Comparison of ENCODE assay signal across 9 cellular contexts in the genomic region with DNA sequence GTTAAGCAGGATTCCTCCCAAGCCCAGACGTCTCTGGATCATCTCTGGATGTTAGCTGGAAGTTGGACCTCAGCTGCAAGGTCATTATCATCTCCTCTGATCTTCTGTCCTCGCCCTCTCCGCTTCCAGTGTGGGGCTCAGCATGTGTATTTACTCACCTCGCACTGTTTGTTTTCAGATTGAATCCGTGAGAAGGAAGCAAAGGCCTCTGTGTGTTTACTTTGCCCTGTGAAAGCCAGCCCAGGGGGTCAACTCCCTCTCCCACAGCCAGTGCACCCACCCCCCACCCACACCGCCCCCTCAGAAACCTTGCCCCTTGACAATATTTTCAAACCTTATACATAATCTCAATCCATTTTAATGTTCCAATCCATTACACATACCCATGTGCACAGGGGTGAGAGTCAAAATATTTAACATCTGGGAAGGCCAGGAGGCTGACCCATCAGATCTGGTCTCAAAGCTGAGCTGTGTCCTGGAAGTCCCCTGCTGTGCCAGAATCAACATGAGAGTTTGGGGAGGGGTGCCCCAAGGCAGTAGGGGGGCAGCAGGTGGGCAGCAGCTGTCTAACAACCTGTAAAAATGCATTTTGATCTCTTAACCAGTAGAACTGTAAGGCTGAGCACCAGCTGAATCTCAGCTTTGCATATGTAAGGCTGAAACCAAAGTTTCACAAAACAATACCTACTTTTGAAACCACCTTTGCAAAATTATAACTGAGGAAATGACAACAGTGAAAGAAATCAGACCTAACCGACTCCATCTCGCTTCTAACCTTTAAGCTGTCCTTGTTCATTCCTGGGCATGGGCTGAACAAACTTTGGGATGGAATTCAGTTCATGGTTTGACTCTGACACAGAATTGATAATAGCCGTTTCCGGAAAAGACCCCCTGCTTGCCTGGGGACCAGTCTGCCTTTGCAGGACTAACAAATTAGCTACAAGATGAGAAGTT.
DNase-seq lines count a peak whose midpoint lies in the region; ATAC-seq and TF ChIP-seq lines count a peak whose summit lies in the region.
"Had no signal": no experiment of that assay in that cellular context is flagged by ENCODE, and none has a peak within 500 bp of the region (broad histone marks: within the 10 kb centered on the region; RNA-seq: fewer than 3 reads in every experiment).

No MANE protein-coding gene starts in this region.

- H3K36me3 Mint-ChIP-seq in nephron progenitor cell (ENCODE audit: low read depth), result no peaks in the 10 kb centered on the region
- no peaks in the 10 kb centered on the region for H3K36me3 Mint-ChIP-seq in activated T-helper 17 cell treated with anti-CD3 and anti-CD28 coated beads, Interleukin-2, amount 50 U/mL, for 72 hours (ENCODE audit: low read depth)

- DNase-seq in NCI-H345 treated with DMSO at 0.1 percent for 48 hours (lab: John Stamatoyannopoulos, UW; ENCODE audit: unreplicated experiment) (peak; percentile 50), nephron progenitor cell (no peak), right atrium auricular region (ENCODE audit: low spot score) (no peak)
- no peak for DNase-seq in activated CD8-positive, alpha-beta memory T cell treated with anti-CD3 and anti-CD28 coated beads for 24 hours
- no peak for DNase-seq in stimulated activated CD8-positive, alpha-beta memory T cell treated with anti-CD3 and anti-CD28 coated beads, Interleukin-4, amount 100 ng/mL, for 48 hours

- H3K27ac Mint-ChIP-seq in nephron progenitor cell, result peak overlapping the region; percentile 86
- H3K27ac Mint-ChIP-seq in activated T-helper 17 cell treated with anti-CD3 and anti-CD28 coated beads, Interleukin-2, amount 50 U/mL, for 72 hours, result no peak overlapping the region

- ATAC-seq in GM19043 (IDR thresholded peaks at IDR 0.05; ENCODE audit: low read depth, unreplicated experiment) (peak; percentile 50), HG02798 (IDR thresholded peaks at IDR 0.05; ENCODE audit: poor library complexity, unreplicated experiment) (peak; percentile 78)
- no peak for ATAC-seq in activated T-helper 17 cell treated with anti-CD3 and anti-CD28 coated beads, Interleukin-2, amount 50 U/mL, for 72 hours (replicated peaks)
- ATAC-seq: K562 had no signal

- H3K27ac ChIP-seq in right atrium auricular region, result no peak overlapping the region

- peaks cover 15% of the 10 kb centered on the region for H3K27me3 Mint-ChIP-seq in nephron progenitor cell (ENCODE audit: low read depth, poor library complexity)
- H3K27me3 Mint-ChIP-seq in activated T-helper 17 cell treated with anti-CD3 and anti-CD28 coated beads, Interleukin-2, amount 50 U/mL, for 72 hours, result peaks cover 10% of the 10 kb centered on the region

- no peaks in the 10 kb centered on the region for H3K9me3 ChIP-seq in right atrium auricular region

- H3K27me3 ChIP-seq in right atrium auricular region, result no peaks in the 10 kb centered on the region

- H3K4me1 Mint-ChIP-seq in nephron progenitor cell, result peaks cover 42% of the 10 kb centered on the region
- H3K4me1 Mint-ChIP-seq in activated T-helper 17 cell treated with anti-CD3 and anti-CD28 coated beads, Interleukin-2, amount 50 U/mL, for 72 hours, result no peaks in the 10 kb centered on the region

- peaks cover 3% of the 10 kb centered on the region for H3K9me3 Mint-ChIP-seq in nephron progenitor cell
- no peaks in the 10 kb centered on the region for H3K9me3 Mint-ChIP-seq in activated T-helper 17 cell treated with anti-CD3 and anti-CD28 coated beads, Interleukin-2, amount 50 U/mL, for 72 hours

- no peak overlapping the region for H3K4me3 ChIP-seq in right atrium auricular region
- H3K4me3 ChIP-seq: K562 had no signal

- no peaks in the 10 kb centered on the region for H3K36me3 ChIP-seq in right atrium auricular region

- TF ChIP-seq CTCF in nephron progenitor cell (IDR thresholded peaks at IDR 0.05) (no peak), right atrium auricular region (IDR thresholded peaks at IDR 0.05) (no peak)

- no peak overlapping the region for H3K4me3 Mint-ChIP-seq in nephron progenitor cell
- no peak overlapping the region for H3K4me3 Mint-ChIP-seq in activated T-helper 17 cell treated with anti-CD3 and anti-CD28 coated beads, Interleukin-2, amount 50 U/mL, for 72 hours

- H3K4me1 ChIP-seq in right atrium auricular region, result no peaks in the 10 kb centered on the region
